In genomic region chr3:72375237-72376154, GRCh38 we compare ENCODE assay signal across 10 cellular contexts.
DNase-seq lines count a peak whose midpoint lies in the region; ATAC-seq and TF ChIP-seq lines count a peak whose summit lies in the region.
"Had no signal": no experiment of that assay in that cellular context is flagged by ENCODE, and none has a peak within 500 bp of the region (broad histone marks: within the 10 kb centered on the region; RNA-seq: fewer than 3 reads in every experiment).

No MANE protein-coding gene starts in this region.

- no peak overlapping the region for H3K27ac ChIP-seq in OCI-LY7 (ENCODE audit: low read depth, low read length, poor library complexity, severe bottlenecking)
- H3K27ac ChIP-seq: SK-N-MC had no signal

- TF ChIP-seq CTCF in OCI-LY7 (conservative IDR thresholded peaks at IDR 0.05; ENCODE audit: low read length), result no peak
- no peak for TF ChIP-seq CTCF in foreskin fibroblast (IDR thresholded peaks at IDR 0.05; ENCODE audit: low read depth, low read length)

- H3K9me3 ChIP-seq in OCI-LY7 (ENCODE audit: low read length), result no peaks in the 10 kb centered on the region
- H3K9me3 ChIP-seq: mucosa of descending colon had no signal

- no peaks in the 10 kb centered on the region for H3K9me2 ChIP-seq in OCI-LY7 (ENCODE audit: insufficient read depth, low read length)

- DNase-seq in activated CD4-positive, alpha-beta T cell treated with anti-CD3 and anti-CD28 coated beads for 24 hours (ENCODE audit: low read depth in 2 of 2), result peak; percentile 10 to 23
- no peak for DNase-seq in activated CD4-positive, alpha-beta T cell treated with anti-CD3 and anti-CD28 coated beads, Interleukin-2, amount 50 U/mL, for 1 hour
- DNase-seq in OCI-LY7 (ENCODE audit: low spot score) (no peak), foreskin fibroblast (no peak), amniotic stem cell (lab: John Stamatoyannopoulos, UW) (no peak), NCI-H510A treated with DMSO at 0.1 percent for 48 hours (lab: John Stamatoyannopoulos, UW) (no peak)
- DNase-seq in central memory CD4-positive, alpha-beta T cell, result peak; percentile 11
- DNase-seq in stimulated activated naive CD8-positive, alpha-beta T cell treated with anti-CD3 and anti-CD28 coated beads, Interleukin-15, Interleukin-2, amounts not matched to agents 100 U/mL and 50 U/mL, for 24 hours, result peak; percentile 28
- DNase-seq: mucosa of descending colon had no signal

- no peaks in the 10 kb centered on the region for H3K79me2 ChIP-seq in OCI-LY7 (ENCODE audit: insufficient read depth, low read depth, low read length)

- H3K4me3 ChIP-seq in OCI-LY7 (ENCODE audit: low read depth, low read length, poor library complexity, severe bottlenecking) (no peak overlapping the region), foreskin fibroblast (ENCODE audit: low read depth in 1 of 2, low read length in 2 of 2) (no peak overlapping the region)
- H3K4me3 ChIP-seq: mucosa of descending colon, SK-N-MC had no signal

- TSS peak; percentile 46 for BruUV-seq in OCI-LY7 (replicated peaks; lab: Mats Ljungman, UMichigan)

- H4K20me1 ChIP-seq in OCI-LY7 (ENCODE audit: insufficient read depth, low read length), result 0 out of 2 replicates have a peak, but pooled peaks cover 6% of the 10 kb centered on the region

- ATAC-seq in stimulated activated naive CD8-positive, alpha-beta T cell treated with anti-CD3 and anti-CD28 coated beads, Interleukin-15, Interleukin-2, amounts not matched to agents 100 U/mL and 50 U/mL, for 24 hours, result peak; percentile 91
- ATAC-seq: mucosa of descending colon had no signal

- CTCF ChIA-PET in OCI-LY7 (lab: Charles Lee; ENCODE audit: unreplicated experiment), result no interaction called here

- H3K4me2 ChIP-seq in OCI-LY7 (ENCODE audit: low read length), result no peak overlapping the region

- H3K4me1 ChIP-seq in OCI-LY7 (ENCODE audit: insufficient read depth, low read length, poor library complexity, severe bottlenecking), result no peaks in the 10 kb centered on the region

- intact Hi-C loops in OCI-LY7 (cut with micrococcal nuclease; ENCODE audit: unreplicated experiment), result no loop called here

- peaks cover 18% of the 10 kb centered on the region; the same call in 1 of the 2 replicates for H3K36me3 ChIP-seq in OCI-LY7 (ENCODE audit: insufficient read depth, low read length)

- POLR2A ChIA-PET in OCI-LY7 (lab: Charles Lee), result interaction anchor here (0.6 to 2.0 kb wide), 6 partner anchors 9 to 391 kb away, joined by 3 to 7 read pairs (median 4); no protein-coding TSS in a partner anchor

- no peak overlapping the region for H2AFZ ChIP-seq in OCI-LY7 (ENCODE audit: low read length)

Comparison
In these comparisons a context has a peak if more than half of its experiments do, and no peak if none do; other contexts are left out.
1. DNase-seq: peak in activated CD4-positive, alpha-beta T cell treated with anti-CD3 and anti-CD28 coated beads for 24 hours (2 of 2), central memory CD4-positive, alpha-beta T cell (single experiment) and stimulated activated naive CD8-positive, alpha-beta T cell treated with anti-CD3 and anti-CD28 coated beads, Interleukin-15, Interleukin-2, amounts not matched to agents 100 U/mL and 50 U/mL, for 24 hours (single experiment); none in activated CD4-positive, alpha-beta T cell treated with anti-CD3 and anti-CD28 coated beads, Interleukin-2, amount 50 U/mL, for 1 hour (single experiment), OCI-LY7 (single experiment), foreskin fibroblast (0 of 2), amniotic stem cell (single experiment) and NCI-H510A treated with DMSO at 0.1 percent for 48 hours (single experiment).